In genomic region chr1:151008244-151009205, GRCh38 we compare ENCODE assay signal across 8 cellular contexts. TPM values are rescaled to one million over a fixed set of nuclear protein-coding genes. Genes with fewer than 3 reads are reported as not detected.
DNase-seq lines count a peak whose midpoint lies in the region; ATAC-seq and TF ChIP-seq lines count a peak whose summit lies in the region.

TSS of gene PRUNE1 (plus strand) at chr1:151008449. CDS start at chr1:151008633, 184 bp downstream.

- H3K4me1 ChIP-seq in Peyer's patch (peaks cover 4 to 80% (median 14%) of the 10 kb centered on the region in 4 donors), esophagus (ENCODE audit: control insufficient read depth in 2 of 2, insufficient read depth in 2 of 2, low read length in 1 of 2) (peaks cover 0 to 5% of the 10 kb centered on the region in 2 donors), mucosa of stomach (ENCODE audit: control insufficient read depth, insufficient read depth, low read length) (peaks cover 31% of the 10 kb centered on the region)

- peaks cover 37% of the 10 kb centered on the region for H3K4me1 Mint-ChIP-seq in Calu3 (ENCODE audit: low read depth, unreplicated experiment)
- H3K4me1 Mint-ChIP-seq in activated T-cell treated with anti-CD3 and anti-CD28 coated beads, Interleukin-2, amount 50 U/mL, for 4 hours (ENCODE audit: low read depth), result peaks cover 78% of the 10 kb centered on the region

- peak within 1 kb of the TSS; percentile 95 for H3K27ac Mint-ChIP-seq in Calu3 (ENCODE audit: unreplicated experiment)

- BruUV-seq in Calu3 (replicated peaks; lab: Mats Ljungman, UMichigan), result no TSS peak

- TF ChIP-seq POLR2A in Peyer's patch (IDR thresholded peaks at IDR 0.05), result peak; percentile 46 to 54

- peak; percentile 99 for DNase-seq in Calu3
- peak; percentile 94 to 98 (median 98) for DNase-seq in Peyer's patch
- DNase-seq in activated T-cell treated with anti-CD3 and anti-CD28 coated beads, Interleukin-2, amount 50 U/mL, for 4 hours, result peak; percentile 95
- DNase-seq in stimulated activated CD8-positive, alpha-beta memory T cell treated with anti-CD3 and anti-CD28 coated beads, Interleukin-4, amount 100 ng/mL, for 48 hours, result peak; percentile 98

- H3K9me3 Mint-ChIP-seq in Calu3 (ENCODE audit: low read depth, unreplicated experiment), result no peaks in the 10 kb centered on the region
- H3K9me3 Mint-ChIP-seq in activated T-cell treated with anti-CD3 and anti-CD28 coated beads, Interleukin-2, amount 50 U/mL, for 4 hours, result no peaks in the 10 kb centered on the region

- 0 out of 2 replicates have a peak, but pooled peaks cover 3% of the 10 kb centered on the region for H3K36me3 ChIP-seq in KOPT-K1 (ENCODE audit: insufficient read depth, low read length)
- H3K36me3 ChIP-seq in Peyer's patch, result no peaks in the 10 kb centered on the region
- peaks cover 0 to 2% of the 10 kb centered on the region in 2 donors for H3K36me3 ChIP-seq in esophagus (ENCODE audit: control insufficient read depth in 2 of 2, insufficient read depth in 2 of 2, low read length in 1 of 2)
- no peaks in the 10 kb centered on the region for H3K36me3 ChIP-seq in mucosa of stomach (ENCODE audit: control insufficient read depth, insufficient read depth, low read length)

- no peaks in the 10 kb centered on the region for H3K27me3 Mint-ChIP-seq in Calu3 (ENCODE audit: unreplicated experiment)
- no peaks in the 10 kb centered on the region for H3K27me3 Mint-ChIP-seq in activated T-cell treated with anti-CD3 and anti-CD28 coated beads, Interleukin-2, amount 50 U/mL, for 4 hours (ENCODE audit: low read depth)

- no peak for TF ChIP-seq CTCF in Calu3 (IDR thresholded peaks at IDR 0.05; ENCODE audit: unreplicated experiment)
- TF ChIP-seq CTCF in Peyer's patch (IDR thresholded peaks at IDR 0.05), result peak in 3 of 6 experiments; percentile 11 to 28 (median 21)

- H3K27ac ChIP-seq in KOPT-K1 (ENCODE audit: low read depth, low read length, poor library complexity, severe bottlenecking) (peak within 1 kb of the TSS; percentile 74), Peyer's patch (peak within 1 kb of the TSS; percentile 78 to 94 (median 85)), esophagus (ENCODE audit: low read depth in 2 of 2, low read length in 1 of 2) (peak within 1 kb of the TSS; percentile 95)

- peak within 1 kb of the TSS; percentile 94 for H3K9ac ChIP-seq in mucosa of stomach (ENCODE audit: low read length)

- intact Hi-C loops in Calu3 (cut with micrococcal nuclease; ENCODE audit: unreplicated experiment), result loop anchor here (5.0 kb wide), 1 partner anchor 131 kb away; the partner anchor contains the start of gene ARNT

- 0 to 1% methylated on average over 68 to 69 of the region's 69 CpGs for WGBS in esophagus, 2 donors

- no peaks in the 10 kb centered on the region for H3K27me3 ChIP-seq in Peyer's patch
- no peaks in the 10 kb centered on the region for H3K27me3 ChIP-seq in esophagus (ENCODE audit: control insufficient read depth in 1 of 2, insufficient read depth in 2 of 2, low read length in 2 of 2)
- no peaks in the 10 kb centered on the region for H3K27me3 ChIP-seq in mucosa of stomach (ENCODE audit: control insufficient read depth, insufficient read depth, low read length)

- H3K4me3 Mint-ChIP-seq in Calu3 (ENCODE audit: low read depth, unreplicated experiment), result peak within 1 kb of the TSS; percentile 96
- H3K4me3 Mint-ChIP-seq in activated T-cell treated with anti-CD3 and anti-CD28 coated beads, Interleukin-2, amount 50 U/mL, for 4 hours, result peak within 1 kb of the TSS; percentile 98

- CTCF ChIA-PET in Calu3 (lab: Charles Lee), result interaction anchor here (0.7 to 1.5 kb wide), 2 partner anchors 39 to 901 kb away, joined by 4 read pairs; partner anchors contain the start of genes C1orf56 and THEM4

- peaks cover 43% of the 10 kb centered on the region for H3K36me3 Mint-ChIP-seq in Calu3 (ENCODE audit: insufficient read depth, unreplicated experiment)
- H3K36me3 Mint-ChIP-seq in activated T-cell treated with anti-CD3 and anti-CD28 coated beads, Interleukin-2, amount 50 U/mL, for 4 hours (ENCODE audit: insufficient read depth), result peaks cover 3% of the 10 kb centered on the region

- H3K9me3 ChIP-seq in KOPT-K1 (ENCODE audit: insufficient read depth, low read length, poor library complexity, severe bottlenecking), result no peaks in the 10 kb centered on the region
- no peaks in the 10 kb centered on the region for H3K9me3 ChIP-seq in Peyer's patch
- no peaks in the 10 kb centered on the region for H3K9me3 ChIP-seq in esophagus (ENCODE audit: control insufficient read depth in 2 of 2, insufficient read depth in 1 of 2, low read depth in 1 of 2, low read length in 1 of 2)
- no peaks in the 10 kb centered on the region for H3K9me3 ChIP-seq in mucosa of stomach (ENCODE audit: control insufficient read depth, low read length)

- peak; percentile 75 for ATAC-seq in GM21576 (IDR thresholded peaks at IDR 0.05; ENCODE audit: unreplicated experiment)
- peak; percentile 90 to 92 for ATAC-seq in activated T-cell treated with anti-CD3 and anti-CD28 coated beads, Interleukin-2, amount 50 U/mL, for 4 hours

- H3K4me3 ChIP-seq in Peyer's patch (peak within 1 kb of the TSS; percentile 59 to 78 (median 66)), esophagus (ENCODE audit: low read depth in 1 of 2, low read length in 2 of 2) (peak within 1 kb of the TSS; percentile 84 to 88), mucosa of stomach (ENCODE audit: low read length) (peak within 1 kb of the TSS; percentile 97)

RNA-seq across cellular contexts. Expression of gene PRUNE1, which starts in this region (rescaled TPM):
- total RNA-seq in Calu3 (2022) (15.9 and 16.0 TPM in 2 replicates), Peyer's patch (10 to 100 TPM; 21.7 to 28.1 (median 25.1) TPM)
- 10 to 100 TPM; 11.0 to 13.7 (median 11.9) TPM for total RNA-seq in activated T-cell treated with anti-CD3 and anti-CD28 coated beads, Interleukin-2, amount 50 U/mL, for 4 hours
- 10 to 100 TPM in 1 of 2 donors, 1 to 10 TPM in 1; 7.2 to 10.1 TPM for polyA plus RNA-seq in esophagus

Comparison
In these comparisons a context has a peak if more than half of its experiments do, and no peak if none do; other contexts are left out.
1. Peak in every context shown above with its lines: DNase-seq, ATAC-seq, H3K4me3 ChIP-seq and H3K27ac ChIP-seq.